In genomic region chr7:47936323-47936722, GRCh38 we compare ENCODE assay signal across 2 cellular contexts.
TF ChIP-seq lines count a peak whose summit lies in the region.

No MANE protein-coding gene starts in this region.

TF ChIP-seq in HepG2, 621 proteins besides CTCF, POLR2A, EP300 and RAD21:
- TF ChIP-seq, protein P1, sequence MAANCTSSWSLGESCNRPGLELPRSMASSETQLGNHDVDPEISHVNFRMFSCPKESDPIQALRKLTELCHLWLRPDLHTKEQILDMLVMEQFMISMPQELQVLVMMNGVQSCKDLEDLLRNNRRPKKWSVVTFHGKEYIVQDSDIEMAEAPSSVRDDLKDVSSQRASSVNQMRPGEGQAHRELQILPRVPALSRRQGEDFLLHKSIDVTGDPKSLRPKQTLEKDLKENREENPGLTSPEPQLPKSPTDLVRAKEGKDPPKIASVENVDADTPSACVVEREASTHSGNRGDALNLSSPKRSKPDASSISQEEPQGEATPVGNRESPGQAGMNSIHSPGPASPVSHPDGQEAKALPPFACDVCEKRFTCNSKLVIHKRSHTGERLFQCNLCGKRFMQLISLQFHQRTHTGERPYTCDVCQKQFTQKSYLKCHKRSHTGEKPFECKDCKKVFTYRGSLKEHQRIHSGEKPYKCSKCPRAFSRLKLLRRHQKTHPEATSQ (CRISPR knock-in tag; IDR thresholded peaks at IDR 0.05; ENCODE audit: borderline replicate concordance): no peak
- TF ChIP-seq CREB1 (IDR thresholded peaks at IDR 0.05): peak; percentile 25; the same call in 1 of the 2 replicates
- TF ChIP-seq CREB1 (CRISPR knock-in tag; IDR thresholded peaks at IDR 0.05): no peak
- peak; percentile 63; the same call in 1 of the 2 replicates for TF ChIP-seq ATF7 (IDR thresholded peaks at IDR 0.05)
- no peak for TF ChIP-seq ATF7 (CRISPR knock-in tag; IDR thresholded peaks at IDR 0.05)
TF ChIP-seq in HepG2: peak in this region for 2.

TF ChIP-seq in GM12878, 131 proteins besides CTCF, POLR2A, EP300 and RAD21:
- TF ChIP-seq MLLT1 (IDR thresholded peaks at IDR 0.05): no peak
- TF ChIP-seq TAF1 (IDR thresholded peaks at IDR 0.05; ENCODE audit: borderline replicate concordance, low read depth, low read length): no peak
- no peak for TF ChIP-seq SREBF1 (IDR thresholded peaks at IDR 0.05; ENCODE audit: low read length)
- no peak for TF ChIP-seq HCFC1 (IDR thresholded peaks at IDR 0.05; ENCODE audit: low read length)
